21 cellular contexts compared by ENCODE assay signal in the genomic region with DNA sequence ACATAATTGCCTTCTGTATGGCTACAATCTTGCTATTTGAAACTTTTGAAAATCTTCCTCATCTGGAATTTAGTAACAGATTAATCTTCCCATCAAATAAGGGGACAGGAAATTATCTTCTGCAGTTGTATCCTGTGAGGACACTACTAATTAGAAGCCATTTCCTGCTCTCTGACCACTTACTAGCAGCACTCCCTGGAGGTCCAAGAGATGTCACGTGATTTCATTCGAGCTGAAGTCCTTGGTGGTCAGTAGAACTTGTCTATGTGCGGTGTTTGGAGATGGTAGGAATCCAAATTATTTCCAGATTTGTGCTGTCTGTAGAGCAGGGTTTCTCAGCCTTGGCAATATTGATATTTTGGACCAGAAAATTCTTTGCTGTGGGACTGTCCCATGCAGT.
"Had no signal": no experiment of that assay in that cellular context is flagged by ENCODE, and none has a peak within 500 bp of the region (broad histone marks: within the 10 kb centered on the region; RNA-seq: fewer than 3 reads in every experiment).

No MANE protein-coding gene starts in this region.

- H3K4me3 ChIP-seq: adrenal gland had no signal

- H3K27ac ChIP-seq: adrenal gland had no signal

- ATAC-seq: activated CD8-positive, alpha-beta T cell treated with anti-CD3 and anti-CD28 coated beads, Interleukin-2, amount 10 ng/mL, durations not matched to agents 7 days and 5 days; Right ventricle myocardium inferior; WTC11 had no signal

- H3K36me3 ChIP-seq: adrenal gland had no signal

- H3K27me3 ChIP-seq: adrenal gland had no signal

- H3K9me3 ChIP-seq: adrenal gland had no signal

- H3K4me1 ChIP-seq: adrenal gland had no signal

- DNase-seq: activated CD4-positive, alpha-beta T cell treated with anti-CD3 and anti-CD28 coated beads for 48 hours; activated CD4-positive, alpha-beta T cell treated with anti-CD3 and anti-CD28 coated beads, Interleukin-2, amount 50 U/mL, for 4 hours; activated CD4-positive, CD25-positive, alpha-beta regulatory T cell treated with anti-CD3 and anti-CD28 coated beads, Interleukin-2, amount 50 U/mL, for 72 hours; activated CD8-positive, alpha-beta memory T cell treated with anti-CD3 and anti-CD28 coated beads, Interleukin-2, amount 50 U/mL, for 48 hours; activated CD8-positive, alpha-beta T cell treated with anti-CD3 and anti-CD28 coated beads, Interleukin-2, amount 10 ng/mL, durations not matched to agents 7 days and 5 days; activated naive CD4-positive, alpha-beta T cell treated with anti-CD3 and anti-CD28 coated beads, Interleukin-2, amount 50 U/mL, for 16 hours; activated naive CD8-positive, alpha-beta T cell treated with anti-CD3 and anti-CD28 coated beads, Interleukin-2, amount 10 ng/mL, durations not matched to agents 7 days and 5 days; activated T-cell treated with anti-CD3 and anti-CD28 coated beads, Interleukin-2, amount 50 U/mL, for 1 hour; adrenal gland; anterior cingulate cortex; cerebellar nuclear complex; NCI-H1105 treated with DMSO at 0.1 percent for 48 hours; NCI-H1436 treated with DMSO at 0.1 percent for 48 hours; NCI-H187; NCI-H2081; NCI-H446; NCI-H524; NCI-H82; RPMI8226 had no signal
